Comparison of ENCODE assay signal across 9 cellular contexts in the genomic region with DNA sequence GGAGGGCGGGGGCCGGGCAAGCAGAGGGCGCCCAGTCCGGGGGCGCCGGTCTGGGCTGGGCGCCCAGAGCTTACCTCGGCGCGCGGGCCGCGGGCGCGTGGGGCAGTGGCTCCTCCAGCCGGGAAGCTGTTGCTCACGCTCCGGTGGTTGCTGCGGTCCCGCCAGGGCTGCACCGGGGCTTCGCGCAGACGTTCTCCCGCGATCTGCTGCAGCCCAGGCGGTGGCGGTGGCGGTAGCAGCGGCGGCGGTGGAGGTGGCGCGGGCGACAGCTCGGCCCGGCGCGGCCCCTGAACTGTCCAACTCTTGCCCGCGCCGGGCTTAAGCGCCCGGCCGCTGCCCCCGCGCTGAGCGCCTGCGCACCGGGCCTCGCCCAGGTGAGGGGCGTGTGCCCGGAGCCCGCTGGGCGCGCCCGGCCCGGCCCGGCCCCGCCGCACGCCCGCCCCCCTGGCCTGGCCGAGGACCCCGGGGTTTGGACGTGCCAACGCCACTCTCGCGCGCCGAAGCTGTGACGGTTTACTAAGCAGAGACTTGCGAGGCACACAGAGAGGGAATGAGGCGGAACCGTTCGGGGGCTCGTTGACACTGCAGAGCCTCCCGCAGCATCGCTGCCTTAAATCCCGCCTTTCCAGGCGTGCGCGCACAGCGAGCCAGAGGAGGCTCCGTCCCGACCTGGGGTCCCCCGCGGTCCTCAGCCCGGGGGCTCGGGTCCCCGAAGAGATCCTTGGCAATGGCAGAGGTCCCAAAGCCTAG. TPM values are rescaled to one million over a fixed set of nuclear protein-coding genes. Genes with fewer than 3 reads are reported as not detected.
A peak's percentile ranks its signal among the peaks of the same experiment; 100 is the strongest.
DNase-seq lines count a peak whose midpoint lies in the region; ATAC-seq and TF ChIP-seq lines count a peak whose summit lies in the region.
"Had no signal": no experiment of that assay in that cellular context is flagged by ENCODE, and none has a peak within 500 bp of the region (broad histone marks: within the 10 kb centered on the region; RNA-seq: fewer than 3 reads in every experiment).

A gene (minus strand): TSS at position 586 of the 750 bp plus-strand sequence.

- 0% methylated on average over 91 of the region's 91 CpGs for WGBS in ectodermal cell, 2 experiments

- POLR2A ChIA-PET in Panc1 (lab: Charles Lee): no interaction called here

- H3K4me3 Mint-ChIP-seq in mesothelial cell of epicardium: peak within 1 kb of the TSS; percentile 68

- no peaks in the 10 kb centered on the region for H3K4me1 ChIP-seq in Panc1 (ENCODE audit: control insufficient read depth, insufficient read depth, low read length)
- no peaks in the 10 kb centered on the region for H3K4me1 ChIP-seq in ectodermal cell (ENCODE audit: control insufficient read depth, insufficient read depth, low read length)

- H3K36me3 Mint-ChIP-seq in mesothelial cell of epicardium: no peaks in the 10 kb centered on the region
- H3K36me3 Mint-ChIP-seq: CD4-positive, CD25-positive, alpha-beta regulatory T cell had no signal

- intact Hi-C loops in Panc1 (cut with micrococcal nuclease; ENCODE audit: unreplicated experiment): no loop called here

- H3K27ac ChIP-seq in Panc1 (ENCODE audit: low read length) (no peak within 1 kb of the TSS), ectodermal cell (ENCODE audit: insufficient read depth, low read depth, low read length, poor library complexity, severe bottlenecking) (no peak within 1 kb of the TSS)

- no peak within 1 kb of the TSS for H3K27ac Mint-ChIP-seq in mesothelial cell of epicardium
- H3K27ac Mint-ChIP-seq: CD4-positive, CD25-positive, alpha-beta regulatory T cell had no signal

- peaks cover 36% of the 10 kb centered on the region for H3K27me3 ChIP-seq in Panc1 (ENCODE audit: control insufficient read depth, insufficient read depth, low read length)
- H3K27me3 ChIP-seq in ectodermal cell (ENCODE audit: control insufficient read depth, insufficient read depth, low read length, poor library complexity, severe bottlenecking): peaks cover 69% of the 10 kb centered on the region

- ATAC-seq in HG02759 (IDR thresholded peaks at IDR 0.05; ENCODE audit: unreplicated experiment): peak; percentile 57
- ATAC-seq in Panc1: peak; percentile 87
- ATAC-seq in GM19455 (IDR thresholded peaks at IDR 0.05; ENCODE audit: unreplicated experiment): no peak

- CTCF ChIA-PET in Panc1 (lab: Charles Lee): no interaction called here

- in situ Hi-C loops in Panc1 (cut with HindIII; ENCODE audit: low pct_unique_long_range_greater_than_20kb, low sequenced_read_pairs): no loop called here

- H3K4me3 ChIP-seq in Panc1 (ENCODE audit: low read depth in 2 of 2, low read length in 2 of 2): peak within 1 kb of the TSS; percentile 36 to 50
- H3K4me3 ChIP-seq in ectodermal cell (ENCODE audit: insufficient read depth, low read depth, low read length): peak within 1 kb of the TSS; percentile 65

- H3K36me3 ChIP-seq in Panc1 (ENCODE audit: control insufficient read depth, insufficient read depth, low read length) (no peaks in the 10 kb centered on the region; the same call in none of the 2 replicates), ectodermal cell (ENCODE audit: control insufficient read depth, insufficient read depth, low read length) (no peaks in the 10 kb centered on the region)

- no peaks in the 10 kb centered on the region for H3K9me3 Mint-ChIP-seq in mesothelial cell of epicardium

- peaks cover 14% of the 10 kb centered on the region for H3K4me1 Mint-ChIP-seq in mesothelial cell of epicardium

- no TSS peak for BruUV-seq in Panc1 (replicated peaks; lab: Mats Ljungman, UMichigan)

- peaks cover 91% of the 10 kb centered on the region for H3K27me3 Mint-ChIP-seq in mesothelial cell of epicardium (ENCODE audit: low read depth)

- no peaks in the 10 kb centered on the region for H3K9me3 ChIP-seq in Panc1 (ENCODE audit: control insufficient read depth, insufficient read depth, low read depth, low read length)
- no peaks in the 10 kb centered on the region for H3K9me3 ChIP-seq in ectodermal cell (ENCODE audit: control insufficient read depth, low read length)

- TF ChIP-seq CTCF in Panc1 (IDR thresholded peaks at IDR 0.05): no peak
- TF ChIP-seq CTCF in mesothelial cell of epicardium (IDR thresholded peaks at IDR 0.05; ENCODE audit: unreplicated experiment): no peak

- DNase-seq in NCI-H1436 (lab: John Stamatoyannopoulos, UW) (peak; percentile 9), NCI-H1436 treated with DMSO at 0.1 percent for 48 hours (lab: John Stamatoyannopoulos, UW) (no peak), Panc1 (ENCODE audit: low read depth, low spot score) (no peak), mesothelial cell of epicardium (ENCODE audit: low spot score in 2 of 2, unreplicated experiment in 2 of 2) (peak; percentile 22 to 51), OCI-M1 (lab: John Stamatoyannopoulos, UW) (no peak)
- DNase-seq: CD4-positive, CD25-positive, alpha-beta regulatory T cell had no signal

RNA-seq across cellular contexts. Expression of the gene that starts here (rescaled TPM):
- total RNA-seq in Panc1 (2021; ENCODE audit: unreplicated experiment) (0.28 TPM), mesothelial cell of epicardium (0.11 to 0.20 TPM in 2 of 3 replicates, not detected in the other)
- not detected for polyA plus RNA-seq in Panc1 (2012; ENCODE audit: insufficient read length)
- polyA plus RNA-seq in ectodermal cell (2013, experiment 1 of 4): 8.9 TPM
- polyA plus RNA-seq in ectodermal cell (2013, experiment 2 of 4): 18.0 TPM
- 6.0 TPM for polyA plus RNA-seq in ectodermal cell (2013, experiment 3 of 4)
- 13.5 TPM for polyA plus RNA-seq in ectodermal cell (2013, experiment 4 of 4)
- total RNA-seq: CD4-positive, CD25-positive, alpha-beta regulatory T cell had no signal
- polyA plus RNA-seq: CD4-positive, CD25-positive, alpha-beta regulatory T cell had no signal

Comparison
In these comparisons a context has a peak if more than half of its experiments do, and no peak if none do; other contexts are left out.
1. Peak in ATAC-seq and H3K4me3 ChIP-seq in Panc1; RNA of the gene not detected or under 1 TPM.
2. Peak in DNase-seq in mesothelial cell of epicardium; RNA of the gene not detected or under 1 TPM.